Comparison of ENCODE assay signal across 10 cellular contexts in the genomic region with DNA sequence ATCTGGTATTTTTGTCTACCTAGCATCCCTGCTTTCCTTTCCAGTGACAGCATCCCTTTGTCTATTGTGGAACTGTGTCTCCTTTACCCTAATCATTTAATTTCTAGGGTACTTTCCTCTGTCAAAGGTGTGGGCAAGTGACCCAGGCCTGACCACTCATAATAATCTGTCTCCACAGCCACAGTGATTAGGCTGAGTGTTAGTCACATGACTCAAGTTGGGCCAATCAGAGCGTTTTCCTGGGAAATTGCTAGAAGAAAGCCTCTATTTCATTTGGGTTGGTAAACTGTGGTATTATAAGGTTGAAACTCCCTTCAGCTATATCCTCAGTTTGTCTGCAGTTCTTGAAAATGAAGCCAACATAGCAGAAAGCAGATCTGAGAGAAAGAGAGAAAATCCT.
"Had no signal": no experiment of that assay in that cellular context is flagged by ENCODE, and none has a peak within 500 bp of the region (broad histone marks: within the 10 kb centered on the region; RNA-seq: fewer than 3 reads in every experiment).

No MANE protein-coding gene starts in this region.

- ATAC-seq: GM23338, HepG2 had no signal

- FAIRE-seq: H1, H54, HepG2 had no signal

- H3K4me2 ChIP-seq: GM23338 had no signal

- H3K36me3 Mint-ChIP-seq: IgD-negative memory B cell had no signal

- H3K27ac Mint-ChIP-seq: GM23338, H9, HFFc6 had no signal

- H3K9me3 Mint-ChIP-seq: GM23338, H9, IgD-negative memory B cell had no signal

- H3K4me3 ChIP-seq: GM23338 had no signal

- H3K27ac ChIP-seq: HL-60 had no signal

- H2AFZ ChIP-seq: GM23338 had no signal

- DNase-seq: H9, HCEC 1CT, HFFc6, KBM-7 had no signal

- H3K4me3 Mint-ChIP-seq: GM23338, H9, HFFc6, IgD-negative memory B cell had no signal
